8 cellular contexts compared by ENCODE assay signal in genomic region chr11:62124186-62125113, GRCh38. TPM values are rescaled to one million over a fixed set of nuclear protein-coding genes. Genes with fewer than 3 reads are reported as not detected.
DNase-seq lines count a peak whose midpoint lies in the region; ATAC-seq and TF ChIP-seq lines count a peak whose summit lies in the region.

No MANE protein-coding gene starts in this region.

- H3K36me3 Mint-ChIP-seq in activated naive CD4-positive, alpha-beta T cell treated with anti-CD3 and anti-CD28 coated beads, Interleukin-2, amount 10 ng/mL, durations not matched to agents 7 days and 5 days: peaks cover 22% of the 10 kb centered on the region
- no peaks in the 10 kb centered on the region for H3K36me3 Mint-ChIP-seq in progenitor cell of endocrine pancreas (ENCODE audit: insufficient read depth)

- CTCF ChIA-PET in activated naive CD4-positive, alpha-beta T cell treated with anti-CD3 and anti-CD28 coated beads, Interleukin-2, amount 10 ng/mL, durations not matched to agents 7 days and 5 days (lab: Charles Lee): no interaction called here

- TF ChIP-seq CTCF in heart left ventricle (IDR thresholded peaks at IDR 0.05) (no peak), progenitor cell of endocrine pancreas (IDR thresholded peaks at IDR 0.05; ENCODE audit: unreplicated experiment) (no peak)

- H3K27me3 ChIP-seq in H7 (ENCODE audit: control insufficient read depth, insufficient read depth, low read length) (no peaks in the 10 kb centered on the region), heart left ventricle (no peaks in the 10 kb centered on the region)

- H3K36me3 ChIP-seq in H7 (replicated peaks; ENCODE audit: control insufficient read depth, insufficient read depth, low read length): peaks cover 14% of the 10 kb centered on the region
- H3K36me3 ChIP-seq in heart left ventricle: peaks cover 0 to 14% (median 10%) of the 10 kb centered on the region in 9 donors

- H3K4me3 ChIP-seq in H7 (ENCODE audit: insufficient read depth, low read depth, low read length) (peak overlapping the region; percentile 100), heart left ventricle (peak overlapping the region; percentile 57 to 99 (median 86))

- ATAC-seq in heart left ventricle: peak; percentile 5 to 50 (median 25)

- H3K27ac ChIP-seq in heart left ventricle: peak overlapping the region in 10 of 12 donors; percentile 28 to 78 (median 58)

- DNase-seq in NCI-H748 (lab: John Stamatoyannopoulos, UW; ENCODE audit: unreplicated experiment) (peak; percentile 46), NCI-H748 treated with DMSO at 0.1 percent for 48 hours (lab: John Stamatoyannopoulos, UW) (no peak), H7 (peak; percentile 56), NAMALWA (ENCODE audit: low spot score) (peak; percentile 41), heart left ventricle (peak in 1 of 5 donors; percentile 37), progenitor cell of endocrine pancreas (ENCODE audit: low spot score, unreplicated experiment) (no peak), middle frontal gyrus (ENCODE audit: extremely low spot score, low spot score) (no peak)
- peak; percentile 56 for DNase-seq in activated naive CD4-positive, alpha-beta T cell treated with anti-CD3 and anti-CD28 coated beads, Interleukin-2, amount 10 ng/mL, durations not matched to agents 7 days and 5 days

- peaks cover 41% of the 10 kb centered on the region for H3K4me1 Mint-ChIP-seq in activated naive CD4-positive, alpha-beta T cell treated with anti-CD3 and anti-CD28 coated beads, Interleukin-2, amount 10 ng/mL, durations not matched to agents 7 days and 5 days
- peaks cover 24% of the 10 kb centered on the region for H3K4me1 Mint-ChIP-seq in progenitor cell of endocrine pancreas (ENCODE audit: low read depth)

- intact Hi-C loops in heart left ventricle (cut with DNase I): no loop called here

- H3K9me3 Mint-ChIP-seq in activated naive CD4-positive, alpha-beta T cell treated with anti-CD3 and anti-CD28 coated beads, Interleukin-2, amount 10 ng/mL, durations not matched to agents 7 days and 5 days: no peaks in the 10 kb centered on the region
- no peaks in the 10 kb centered on the region for H3K9me3 Mint-ChIP-seq in progenitor cell of endocrine pancreas (ENCODE audit: low read depth)

- no peaks in the 10 kb centered on the region for H3K9me3 ChIP-seq in heart left ventricle

- H3K4me3 Mint-ChIP-seq in activated naive CD4-positive, alpha-beta T cell treated with anti-CD3 and anti-CD28 coated beads, Interleukin-2, amount 10 ng/mL, durations not matched to agents 7 days and 5 days: peak overlapping the region; percentile 82
- peak overlapping the region; percentile 96 for H3K4me3 Mint-ChIP-seq in progenitor cell of endocrine pancreas (ENCODE audit: low read depth)

- TF ChIP-seq POLR2A in heart left ventricle (IDR thresholded peaks at IDR 0.05): no peak

- peak overlapping the region; percentile 89 for H3K27ac Mint-ChIP-seq in activated naive CD4-positive, alpha-beta T cell treated with anti-CD3 and anti-CD28 coated beads, Interleukin-2, amount 10 ng/mL, durations not matched to agents 7 days and 5 days
- peak overlapping the region; percentile 95 for H3K27ac Mint-ChIP-seq in progenitor cell of endocrine pancreas

- 4 to 6% (median 4%) methylated on average over 29 to 39 of the region's 39 CpGs for whole genome bisulfite sequencing in heart left ventricle, 4 donors

- H3K4me1 ChIP-seq in heart left ventricle: peaks cover 0 to 27% (median 13%) of the 10 kb centered on the region in 12 donors

- H3K27me3 Mint-ChIP-seq in activated naive CD4-positive, alpha-beta T cell treated with anti-CD3 and anti-CD28 coated beads, Interleukin-2, amount 10 ng/mL, durations not matched to agents 7 days and 5 days: peaks cover 13% of the 10 kb centered on the region
- H3K27me3 Mint-ChIP-seq in progenitor cell of endocrine pancreas: no peaks in the 10 kb centered on the region

RNA-seq across cellular contexts. Expression of gene INCENP, which starts 0.6 kb away (rescaled TPM):
- total RNA-seq in H7 (2014; rRNA removed; shearing (Covaris generic)): 96.8 and 107 TPM in 2 replicates
- 10 to 100 TPM; 10.1 to 22.8 (median 13.4) TPM for total RNA-seq in heart left ventricle
- 1 to 10 TPM; 2.0 to 7.7 TPM for polyA plus RNA-seq in heart left ventricle
- 58.0 and 60.5 TPM in 2 replicates for total RNA-seq in progenitor cell of endocrine pancreas

Comparison
In these comparisons a context has a peak if more than half of its experiments do, and no peak if none do; other contexts are left out.
1. DNase-seq: peak in NCI-H748 (single experiment), H7 (single experiment), NAMALWA (single experiment) and activated naive CD4-positive, alpha-beta T cell treated with anti-CD3 and anti-CD28 coated beads, Interleukin-2, amount 10 ng/mL, durations not matched to agents 7 days and 5 days (single experiment); none in NCI-H748 treated with DMSO at 0.1 percent for 48 hours (single experiment), progenitor cell of endocrine pancreas (single experiment) and middle frontal gyrus (single experiment).